ENCODE assay signal across 8 cellular contexts in genomic region chrX:103941201-103941975, GRCh38. TPM values are rescaled to one million over a fixed set of nuclear protein-coding genes. Genes with fewer than 3 reads are reported as not detected.
DNase-seq lines count a peak whose midpoint lies in the region; ATAC-seq and TF ChIP-seq lines count a peak whose summit lies in the region.

No MANE protein-coding gene starts in this region.

- H3F3A ChIP-seq in PC-9 (ENCODE audit: insufficient read depth, low read depth) (no peaks in the 10 kb centered on the region), smooth muscle cell (ENCODE audit: low read depth) (no peaks in the 10 kb centered on the region)

- no peak overlapping the region for H3K9ac ChIP-seq in smooth muscle cell (ENCODE audit: low read depth)

- no peaks in the 10 kb centered on the region for H3K36me3 Mint-ChIP-seq in stimulated activated naive CD8-positive, alpha-beta T cell treated with anti-CD3 and anti-CD28 coated beads, Interleukin-15, Interleukin-2, amounts not matched to agents 100 ng/mL and 50 ng/mL, for 24 hours (ENCODE audit: low read depth)

- H2AFZ ChIP-seq in PC-9 (no peak overlapping the region), smooth muscle cell (ENCODE audit: low read depth) (no peak overlapping the region)

- H3K4me1 ChIP-seq in PC-9 (replicated peaks; ENCODE audit: insufficient read depth) (no peaks in the 10 kb centered on the region), smooth muscle cell (ENCODE audit: low read depth) (no peaks in the 10 kb centered on the region)

- H3K9me3 ChIP-seq in PC-9 (ENCODE audit: insufficient read depth, low read depth) (no peaks in the 10 kb centered on the region), smooth muscle cell (replicated peaks; ENCODE audit: low read depth) (no peaks in the 10 kb centered on the region)

- no peaks in the 10 kb centered on the region for H3K27me3 Mint-ChIP-seq in stimulated activated naive CD8-positive, alpha-beta T cell treated with anti-CD3 and anti-CD28 coated beads, Interleukin-15, Interleukin-2, amounts not matched to agents 100 ng/mL and 50 ng/mL, for 24 hours

- H3K27me3 ChIP-seq in PC-9 (ENCODE audit: insufficient read depth, low read depth) (peaks cover 10% of the 10 kb centered on the region; the same call in 1 of the 2 replicates), smooth muscle cell (ENCODE audit: low read depth) (no peaks in the 10 kb centered on the region)

- H3K9me2 ChIP-seq in PC-9 (ENCODE audit: insufficient read depth), result no peaks in the 10 kb centered on the region

- H3K27ac ChIP-seq in PC-9 (no peak overlapping the region), smooth muscle cell (ENCODE audit: low read depth) (no peak overlapping the region)

- H3K4me1 Mint-ChIP-seq in stimulated activated naive CD8-positive, alpha-beta T cell treated with anti-CD3 and anti-CD28 coated beads, Interleukin-15, Interleukin-2, amounts not matched to agents 100 ng/mL and 50 ng/mL, for 24 hours (ENCODE audit: low read depth), result peaks cover 38% of the 10 kb centered on the region

- no peak overlapping the region for H3K4me3 Mint-ChIP-seq in stimulated activated naive CD8-positive, alpha-beta T cell treated with anti-CD3 and anti-CD28 coated beads, Interleukin-15, Interleukin-2, amounts not matched to agents 100 ng/mL and 50 ng/mL, for 24 hours

- H3K9me3 Mint-ChIP-seq in stimulated activated naive CD8-positive, alpha-beta T cell treated with anti-CD3 and anti-CD28 coated beads, Interleukin-15, Interleukin-2, amounts not matched to agents 100 ng/mL and 50 ng/mL, for 24 hours, result no peaks in the 10 kb centered on the region

- no TSS peak for BruUV-seq in PC-9 (replicated peaks; lab: Mats Ljungman, UMichigan)

- WGBS in smooth muscle cell (ENCODE audit: low lambda C conversion rate), result 31% methylated on average over 3 of the region's 3 CpGs

- H3K36me3 ChIP-seq in PC-9 (ENCODE audit: low read depth) (no peaks in the 10 kb centered on the region), smooth muscle cell (ENCODE audit: low read depth) (no peaks in the 10 kb centered on the region)

- peak; percentile 59 for TF ChIP-seq CTCF in PC-9 (conservative IDR thresholded peaks at IDR 0.05)
- TF ChIP-seq CTCF in smooth muscle cell (IDR thresholded peaks at IDR 0.05; ENCODE audit: borderline replicate concordance, insufficient read depth, poor library complexity, severe bottlenecking), result peak; percentile 29

- H3K79me2 ChIP-seq in PC-9 (ENCODE audit: low read depth) (no peaks in the 10 kb centered on the region), smooth muscle cell (ENCODE audit: low read depth) (no peaks in the 10 kb centered on the region)

- POLR2A ChIA-PET in PC-9 (lab: Charles Lee; ENCODE audit: unreplicated experiment), result no interaction called here

- no peaks in the 10 kb centered on the region for H4K20me1 ChIP-seq in PC-9 (ENCODE audit: insufficient read depth)
- H4K20me1 ChIP-seq in smooth muscle cell (ENCODE audit: low read depth), result no peaks in the 10 kb centered on the region

- CTCF ChIA-PET in PC-9 (lab: Charles Lee), result no interaction called here

- H3K4me3 ChIP-seq in PC-9 (no peak overlapping the region), smooth muscle cell (no peak overlapping the region)

- H3K4me2 ChIP-seq in PC-9 (no peak overlapping the region), smooth muscle cell (no peak overlapping the region)

- intact Hi-C loops in PC-9 (cut with micrococcal nuclease; ENCODE audit: unreplicated experiment), result loop anchor here (1.0 kb wide), 1 partner anchor 408 kb away; no protein-coding TSS in a partner anchor

- peak overlapping the region; percentile 45 for H3K27ac Mint-ChIP-seq in stimulated activated naive CD8-positive, alpha-beta T cell treated with anti-CD3 and anti-CD28 coated beads, Interleukin-15, Interleukin-2, amounts not matched to agents 100 ng/mL and 50 ng/mL, for 24 hours

- ATAC-seq in stimulated activated naive CD8-positive, alpha-beta T cell treated with anti-CD3 and anti-CD28 coated beads, Interleukin-15, Interleukin-2, amounts not matched to agents 100 U/mL and 50 U/mL, for 24 hours, result no peak
- peak; percentile 55 for ATAC-seq in HG02884 (IDR thresholded peaks at IDR 0.05; ENCODE audit: unreplicated experiment)
- no peak for ATAC-seq in GM19395 (IDR thresholded peaks at IDR 0.05; ENCODE audit: unreplicated experiment)

- no peak for DNase-seq in stimulated activated naive CD8-positive, alpha-beta T cell treated with anti-CD3 and anti-CD28 coated beads, Interleukin-15, Interleukin-2, amounts not matched to agents 100 U/mL and 50 U/mL, for 24 hours
- DNase-seq in PC-9 (no peak), fibroblast of peridontal ligament (ENCODE audit: extremely low read depth) (peak; percentile 46), smooth muscle cell (lab: John Stamatoyannopoulos, UW; ENCODE audit: unreplicated experiment) (no peak), NCI-H2029 treated with DMSO at 0.1 percent for 48 hours (lab: John Stamatoyannopoulos, UW) (no peak)

RNA-seq across cellular contexts. Expression of gene TMSB15B, which starts 21.0 kb away (rescaled TPM):
- not detected in 2 replicates for total RNA-seq in PC-9 (2021)
- total RNA-seq in smooth muscle cell, result 3.8 and 8.2 TPM in 2 replicates
- polyA plus RNA-seq in smooth muscle cell, result 19.2 and 19.6 TPM in 2 replicates
